1 cellular context compared by ENCODE assay signal in the genomic region with DNA sequence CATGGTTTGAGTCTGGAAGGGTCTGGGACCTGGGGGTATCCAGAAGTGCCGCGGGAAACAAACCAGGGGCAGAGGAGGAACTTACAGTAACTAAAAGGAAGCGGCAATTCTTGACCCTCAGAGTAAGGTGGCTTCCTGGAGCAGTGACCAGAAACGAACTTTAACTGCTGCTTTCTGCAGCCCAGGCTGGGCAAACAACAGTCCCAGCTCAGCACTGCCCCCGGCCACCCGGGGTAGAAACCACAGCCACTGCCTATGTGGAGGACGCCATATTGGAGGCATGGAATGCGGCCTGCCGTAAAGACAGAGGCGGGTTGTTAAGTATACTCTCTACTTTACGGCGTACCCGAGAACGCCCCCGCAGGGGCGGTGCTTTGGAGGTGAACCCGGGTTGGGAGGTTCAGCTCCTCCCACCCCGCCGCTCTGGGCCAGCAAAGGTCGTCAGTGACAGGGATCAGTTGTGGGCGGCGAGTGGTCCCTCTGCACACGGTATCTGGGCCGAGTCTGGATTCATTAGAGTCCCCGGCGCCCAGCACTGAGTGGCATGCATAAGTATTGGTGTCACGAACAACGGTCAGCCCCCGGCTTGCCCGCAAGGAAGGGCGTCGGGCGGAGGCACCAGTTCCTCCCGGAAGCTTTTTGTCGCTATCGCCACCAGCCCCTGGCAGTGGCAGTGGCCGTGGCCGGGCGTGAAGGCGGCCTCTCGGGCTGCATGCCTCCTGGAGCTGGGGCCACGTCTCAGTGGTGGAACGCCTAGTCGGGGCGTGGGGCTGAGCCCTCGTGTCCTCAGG.
TF ChIP-seq lines count a peak whose summit lies in the region.

A gene with protein sequence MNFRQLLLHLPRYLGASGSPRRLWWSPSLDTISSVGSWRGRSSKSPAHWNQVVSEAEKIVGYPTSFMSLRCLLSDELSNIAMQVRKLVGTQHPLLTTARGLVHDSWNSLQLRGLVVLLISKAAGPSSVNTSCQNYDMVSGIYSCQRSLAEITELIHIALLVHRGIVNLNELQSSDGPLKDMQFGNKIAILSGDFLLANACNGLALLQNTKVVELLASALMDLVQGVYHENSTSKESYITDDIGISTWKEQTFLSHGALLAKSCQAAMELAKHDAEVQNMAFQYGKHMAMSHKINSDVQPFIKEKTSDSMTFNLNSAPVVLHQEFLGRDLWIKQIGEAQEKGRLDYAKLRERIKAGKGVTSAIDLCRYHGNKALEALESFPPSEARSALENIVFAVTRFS (minus strand): TSS at position 282 of the 791 bp plus-strand sequence. CDS start 279 bp downstream, at position 3.

TF ChIP-seq in IMR-90, 13 proteins besides CTCF, POLR2A, EP300 and RAD21 (continued from another document):
- TF ChIP-seq, protein P1, sequence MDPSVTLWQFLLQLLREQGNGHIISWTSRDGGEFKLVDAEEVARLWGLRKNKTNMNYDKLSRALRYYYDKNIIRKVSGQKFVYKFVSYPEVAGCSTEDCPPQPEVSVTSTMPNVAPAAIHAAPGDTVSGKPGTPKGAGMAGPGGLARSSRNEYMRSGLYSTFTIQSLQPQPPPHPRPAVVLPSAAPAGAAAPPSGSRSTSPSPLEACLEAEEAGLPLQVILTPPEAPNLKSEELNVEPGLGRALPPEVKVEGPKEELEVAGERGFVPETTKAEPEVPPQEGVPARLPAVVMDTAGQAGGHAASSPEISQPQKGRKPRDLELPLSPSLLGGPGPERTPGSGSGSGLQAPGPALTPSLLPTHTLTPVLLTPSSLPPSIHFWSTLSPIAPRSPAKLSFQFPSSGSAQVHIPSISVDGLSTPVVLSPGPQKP (IDR thresholded peaks at IDR 0.05; ENCODE audit: borderline replicate concordance, low read depth, low read length): no peak
- TF ChIP-seq MXI1 (IDR thresholded peaks at IDR 0.05; ENCODE audit: borderline replicate concordance, low read depth, low read length) (no peak), SMC3 (IDR thresholded peaks at IDR 0.05; ENCODE audit: low read depth, low read length) (peak; percentile 29; the same call in 1 of the 2 replicates)
